ENCODE assay signal across 8 cellular contexts in the genomic region with DNA sequence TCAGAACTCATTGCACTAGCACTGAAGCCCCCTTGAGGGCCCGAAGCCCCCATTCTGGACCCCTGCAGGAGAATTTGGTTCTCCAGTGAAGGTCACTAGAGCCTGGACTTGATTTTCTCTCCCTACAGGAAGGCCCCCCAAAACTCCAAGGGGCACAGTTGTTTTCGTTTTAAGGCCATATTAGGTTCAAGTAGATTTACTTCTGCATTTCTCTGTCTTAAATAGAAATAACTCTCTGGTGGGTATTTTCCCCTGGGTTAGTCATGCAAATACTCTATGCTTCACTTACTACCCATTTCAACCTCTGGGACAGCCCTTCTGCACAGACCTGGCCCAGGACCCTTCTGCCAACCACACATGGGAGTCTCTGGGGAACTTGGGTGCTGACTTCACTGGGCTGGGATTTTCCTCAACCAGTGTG. TPM values are rescaled to one million over a fixed set of nuclear protein-coding genes. Genes with fewer than 3 reads are reported as not detected.
DNase-seq lines count a peak whose midpoint lies in the region; ATAC-seq and TF ChIP-seq lines count a peak whose summit lies in the region.

No MANE protein-coding gene starts in this region.

- H3K4me1 ChIP-seq in skeletal muscle satellite cell (ENCODE audit: control insufficient read depth, insufficient read depth, low read length) (peaks cover 48% of the 10 kb centered on the region), ovary (ENCODE audit: insufficient read depth) (no peaks in the 10 kb centered on the region)

- TF ChIP-seq CTCF in dorsolateral prefrontal cortex (IDR thresholded peaks at IDR 0.05 in 54 of 56, conservative IDR thresholded peaks at IDR 0.05 in 2 of 56; ENCODE audit: low read depth in 1 of 56, partially characterized antibody in 56 of 56) (no peak), RWPE1 (conservative IDR thresholded peaks at IDR 0.05; ENCODE audit: low read depth) (no peak), ovary (IDR thresholded peaks at IDR 0.05) (no peak)

- peak overlapping the region; percentile 97 for H3K9ac ChIP-seq in skeletal muscle satellite cell (ENCODE audit: low read depth, low read length)

- H3K4me3 Mint-ChIP-seq in IgD-negative memory B cell: peak overlapping the region; percentile 87 to 94 (median 93)

- CTCF ChIA-PET in RWPE1 (lab: Yijun Ruan, JAX): no interaction called here

- peak overlapping the region; percentile 91 for H3K4me2 ChIP-seq in skeletal muscle satellite cell (ENCODE audit: low read length)

- intact Hi-C loops in dorsolateral prefrontal cortex (cut with DNase I) (no loop called here), ovary (cut with DNase I) (loop anchor here in 1 of 4 donors (10.0 kb wide), 1 partner anchor 140 kb away; no protein-coding TSS in a partner anchor)

- H3K9me3 Mint-ChIP-seq in IgD-negative memory B cell: no peaks in the 10 kb centered on the region

- peaks cover 40 to 55% (median 52%) of the 10 kb centered on the region in 3 donors for H3K4me1 Mint-ChIP-seq in IgD-negative memory B cell

- peak overlapping the region in 10 of 59 donors; percentile 58 to 78 (median 67) for H3K4me3 ChIP-seq in dorsolateral prefrontal cortex
- H3K4me3 ChIP-seq in skeletal muscle satellite cell (ENCODE audit: low read length): peak overlapping the region; percentile 71
- no peak overlapping the region for H3K4me3 ChIP-seq in ovary

- H3K27me3 ChIP-seq in dorsolateral prefrontal cortex (no peaks in the 10 kb centered on the region), skeletal muscle satellite cell (ENCODE audit: control insufficient read depth, insufficient read depth, low read length) (no peaks in the 10 kb centered on the region), ovary (no peaks in the 10 kb centered on the region)

- DNase-seq in dorsolateral prefrontal cortex: no peak
- DNase-seq in RWPE1 (ENCODE audit: low spot score): no peak
- no peak for DNase-seq in ovary
- DNase-seq in LoVo (ENCODE audit: low spot score): no peak

- POLR2A ChIA-PET in RWPE1 (lab: Yijun Ruan, JAX; ENCODE audit: low non-redundant PET): no interaction called here

- peaks cover 11% of the 10 kb centered on the region for H3K36me3 Mint-ChIP-seq in IgD-negative memory B cell

- WGBS in ovary, 3 donors: 78 to 90% (median 81%) methylated on average over 2 of the region's 2 CpGs

- peak overlapping the region; percentile 95 to 100 (median 99) for H3K27ac Mint-ChIP-seq in IgD-negative memory B cell

- H3K27me3 Mint-ChIP-seq in IgD-negative memory B cell: peaks cover 2% of the 10 kb centered on the region

- H3K27ac ChIP-seq in dorsolateral prefrontal cortex: peak overlapping the region in 46 of 59 donors; percentile 87 to 99 (median 96)
- no peak overlapping the region for H3K27ac ChIP-seq in RWPE1
- peak overlapping the region in 1 of 2 donors; percentile 16 for H3K27ac ChIP-seq in ovary

- TF ChIP-seq POLR2A in ovary (IDR thresholded peaks at IDR 0.05): no peak

- TF ChIP-seq EP300 in ovary (IDR thresholded peaks at IDR 0.05): no peak

- no peaks in the 10 kb centered on the region for H3K9me3 ChIP-seq in skeletal muscle satellite cell (replicated peaks; ENCODE audit: low read length)
- no peaks in the 10 kb centered on the region for H3K9me3 ChIP-seq in ovary

- H3K36me3 ChIP-seq in skeletal muscle satellite cell (ENCODE audit: insufficient read depth, low read length): no peaks in the 10 kb centered on the region
- H3K36me3 ChIP-seq in ovary: no peaks in the 10 kb centered on the region

- peak; percentile 55 for ATAC-seq in GM18502 (IDR thresholded peaks at IDR 0.05; ENCODE audit: poor library complexity, unreplicated experiment)
- peak; percentile 47 for ATAC-seq in GM21576 (IDR thresholded peaks at IDR 0.05; ENCODE audit: unreplicated experiment)

RNA-seq across cellular contexts. Expression of a gene that starts 41.6 kb away (rescaled TPM):
- polyA plus RNA-seq in IgD-negative memory B cell (47.8 TPM), ovary (10 to 100 TPM; 10.6 to 27.4 TPM)
- total RNA-seq in dorsolateral prefrontal cortex (1 to 10 TPM in 119 of 120 experiments, under 1 TPM in 1; 0.76 to 9.5 (median 2.7) TPM), ovary (10 to 100 TPM; 10.5 to 55.4 (median 21.6) TPM)
- 13.1 and 14.7 TPM in 2 replicates for total RNA-seq in skeletal muscle satellite cell (2012; rRNA removed)

RNA-seq across cellular contexts. Expression of a gene that starts 48.8 kb away (rescaled TPM):
- polyA plus RNA-seq in IgD-negative memory B cell (298 TPM), ovary (10 to 100 TPM; 14.5 to 23.0 TPM)
- total RNA-seq in dorsolateral prefrontal cortex (10 to 100 TPM; 17.4 to 65.0 (median 26.7) TPM), ovary (10 to 100 TPM; 14.1 to 23.7 (median 19.8) TPM)
- total RNA-seq in skeletal muscle satellite cell (2012; rRNA removed): 16.8 and 21.0 TPM in 2 replicates
